In the genomic region with DNA sequence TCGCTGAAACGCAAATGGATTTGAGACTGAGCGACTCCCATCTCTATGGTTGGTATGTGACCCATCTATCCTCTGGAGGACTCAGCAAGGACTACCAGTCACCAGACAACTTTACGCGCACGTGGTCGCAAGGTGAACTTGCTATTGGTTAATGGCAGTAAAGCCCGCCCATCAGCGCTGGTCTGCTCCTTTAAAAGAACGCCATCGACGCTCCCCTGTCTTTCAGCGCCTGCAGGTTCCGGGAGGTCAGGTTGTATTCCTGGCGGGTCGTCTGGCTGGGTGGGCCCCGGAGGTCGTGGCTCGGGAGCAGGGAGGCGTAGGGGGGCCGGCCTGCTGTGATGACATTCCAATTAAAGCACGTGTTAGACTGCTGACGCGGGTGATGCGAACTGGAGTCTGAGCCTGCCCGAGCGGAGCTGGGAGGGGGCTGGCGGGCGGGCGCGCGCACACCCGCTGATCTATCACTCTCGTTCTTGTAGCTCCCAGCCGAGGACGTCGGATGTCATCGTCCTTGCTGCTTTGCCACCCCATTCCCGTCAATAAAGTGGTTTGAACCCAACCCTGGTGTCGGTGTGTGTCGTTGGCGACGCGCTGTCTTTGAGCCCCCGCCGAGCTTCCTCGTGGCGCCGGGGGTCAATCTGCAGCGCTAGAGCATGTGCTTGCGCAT, we compare ENCODE assay signal across 8 cellular contexts. TPM values are rescaled to one million over a fixed set of nuclear protein-coding genes. Genes with fewer than 3 reads are reported as not detected.
DNase-seq lines count a peak whose midpoint lies in the region; ATAC-seq and TF ChIP-seq lines count a peak whose summit lies in the region.

No MANE protein-coding gene starts in this region.

- H3K4me1 ChIP-seq in mucosa of rectum (ENCODE audit: control insufficient read depth in 2 of 2, insufficient read depth in 2 of 2, low read length in 2 of 2) = peaks cover 6 to 21% of the 10 kb centered on the region in 2 donors

- H3K27me3 ChIP-seq in mucosa of rectum (ENCODE audit: control insufficient read depth in 2 of 2, insufficient read depth in 2 of 2, low read length in 2 of 2) = no peaks in the 10 kb centered on the region

- H3K9me3 ChIP-seq in mucosa of rectum (ENCODE audit: control insufficient read depth in 2 of 2, low read length in 2 of 2) = no peaks in the 10 kb centered on the region

- no peaks in the 10 kb centered on the region for H3K36me3 ChIP-seq in mucosa of rectum (ENCODE audit: control insufficient read depth in 2 of 2, insufficient read depth in 2 of 2, low read length in 2 of 2)

- peak overlapping the region; percentile 89 to 97 for H3K27ac ChIP-seq in mucosa of rectum (ENCODE audit: low read depth in 2 of 2, low read length in 2 of 2)

- peak overlapping the region; percentile 85 to 99 for H3K9ac ChIP-seq in mucosa of rectum (ENCODE audit: low read depth in 1 of 2, low read length in 2 of 2)

- no peak for TF ChIP-seq RAD21 in Ishikawa (IDR thresholded peaks at IDR 0.05; ENCODE audit: low read depth)

- TF ChIP-seq EP300 in Ishikawa (IDR thresholded peaks at IDR 0.05; ENCODE audit: borderline replicate concordance) = peak; percentile 38; the same call in 1 of the 2 replicates

- H3K4me3 ChIP-seq in mucosa of rectum (ENCODE audit: low read length in 2 of 2) = peak overlapping the region; percentile 87 to 97

- ATAC-seq in GM21619 (IDR thresholded peaks at IDR 0.05; ENCODE audit: unreplicated experiment) = peak; percentile 94
- peak; percentile 99 for ATAC-seq in esophagus mucosa

- DNase-seq in DMS53 (lab: John Stamatoyannopoulos, UW) (peak; percentile 99), OCI-M1 (lab: John Stamatoyannopoulos, UW) (peak; percentile 99), activated T-cell treated with anti-CD3 and anti-CD28 coated beads for 48 hours (ENCODE audit: low read depth) (peak; percentile 86)
- peak; percentile 91 to 92 for DNase-seq in stimulated activated CD8-positive, alpha-beta memory T cell treated with anti-CD3 and anti-CD28 coated beads, Interleukin-4, amount 100 ng/mL, for 4 hours (ENCODE audit: low read depth in 2 of 2, low spot score in 1 of 2)

TF ChIP-seq in Ishikawa, 13 proteins besides CTCF, POLR2A, EP300 and RAD21:
- TF ChIP-seq, protein P1, sequence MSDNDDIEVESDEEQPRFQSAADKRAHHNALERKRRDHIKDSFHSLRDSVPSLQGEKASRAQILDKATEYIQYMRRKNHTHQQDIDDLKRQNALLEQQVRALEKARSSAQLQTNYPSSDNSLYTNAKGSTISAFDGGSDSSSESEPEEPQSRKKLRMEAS (IDR thresholded peaks at IDR 0.05) = peak; percentile 90
- TF ChIP-seq ZBTB7A (IDR thresholded peaks at IDR 0.05; ENCODE audit: low read depth) (peak; percentile 26; the same call in 1 of the 2 replicates), YY1 (IDR thresholded peaks at IDR 0.05; ENCODE audit: low read depth) (peak; percentile 83), CEBPB (IDR thresholded peaks at IDR 0.05) (peak; percentile 10; the same call in 1 of the 2 replicates), FOXM1 (IDR thresholded peaks at IDR 0.05; ENCODE audit: borderline replicate concordance, low read depth) (peak; percentile 2; the same call in 1 of the 2 replicates), CREB1 (IDR thresholded peaks at IDR 0.05; ENCODE audit: low read depth) (no peak), TAF1 (IDR thresholded peaks at IDR 0.05; ENCODE audit: low read depth) (peak; percentile 97), TEAD4 (IDR thresholded peaks at IDR 0.05) (peak; percentile 64), NFIC (IDR thresholded peaks at IDR 0.05) (peak; percentile 38; the same call in 1 of the 2 replicates), TCF12 (IDR thresholded peaks at IDR 0.05; ENCODE audit: low read depth) (no peak; the same call in none of the 2 replicates), EGR1 (IDR thresholded peaks at IDR 0.05) (0 out of 2 replicates have a peak, but pooled peaks have one; percentile 16)
- TF ChIP-seq, protein P2, sequence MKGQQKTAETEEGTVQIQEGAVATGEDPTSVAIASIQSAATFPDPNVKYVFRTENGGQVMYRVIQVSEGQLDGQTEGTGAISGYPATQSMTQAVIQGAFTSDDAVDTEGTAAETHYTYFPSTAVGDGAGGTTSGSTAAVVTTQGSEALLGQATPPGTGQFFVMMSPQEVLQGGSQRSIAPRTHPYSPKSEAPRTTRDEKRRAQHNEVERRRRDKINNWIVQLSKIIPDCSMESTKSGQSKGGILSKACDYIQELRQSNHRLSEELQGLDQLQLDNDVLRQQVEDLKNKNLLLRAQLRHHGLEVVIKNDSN (IDR thresholded peaks at IDR 0.05) = peak; percentile 99
- TF ChIP-seq, protein P3, sequence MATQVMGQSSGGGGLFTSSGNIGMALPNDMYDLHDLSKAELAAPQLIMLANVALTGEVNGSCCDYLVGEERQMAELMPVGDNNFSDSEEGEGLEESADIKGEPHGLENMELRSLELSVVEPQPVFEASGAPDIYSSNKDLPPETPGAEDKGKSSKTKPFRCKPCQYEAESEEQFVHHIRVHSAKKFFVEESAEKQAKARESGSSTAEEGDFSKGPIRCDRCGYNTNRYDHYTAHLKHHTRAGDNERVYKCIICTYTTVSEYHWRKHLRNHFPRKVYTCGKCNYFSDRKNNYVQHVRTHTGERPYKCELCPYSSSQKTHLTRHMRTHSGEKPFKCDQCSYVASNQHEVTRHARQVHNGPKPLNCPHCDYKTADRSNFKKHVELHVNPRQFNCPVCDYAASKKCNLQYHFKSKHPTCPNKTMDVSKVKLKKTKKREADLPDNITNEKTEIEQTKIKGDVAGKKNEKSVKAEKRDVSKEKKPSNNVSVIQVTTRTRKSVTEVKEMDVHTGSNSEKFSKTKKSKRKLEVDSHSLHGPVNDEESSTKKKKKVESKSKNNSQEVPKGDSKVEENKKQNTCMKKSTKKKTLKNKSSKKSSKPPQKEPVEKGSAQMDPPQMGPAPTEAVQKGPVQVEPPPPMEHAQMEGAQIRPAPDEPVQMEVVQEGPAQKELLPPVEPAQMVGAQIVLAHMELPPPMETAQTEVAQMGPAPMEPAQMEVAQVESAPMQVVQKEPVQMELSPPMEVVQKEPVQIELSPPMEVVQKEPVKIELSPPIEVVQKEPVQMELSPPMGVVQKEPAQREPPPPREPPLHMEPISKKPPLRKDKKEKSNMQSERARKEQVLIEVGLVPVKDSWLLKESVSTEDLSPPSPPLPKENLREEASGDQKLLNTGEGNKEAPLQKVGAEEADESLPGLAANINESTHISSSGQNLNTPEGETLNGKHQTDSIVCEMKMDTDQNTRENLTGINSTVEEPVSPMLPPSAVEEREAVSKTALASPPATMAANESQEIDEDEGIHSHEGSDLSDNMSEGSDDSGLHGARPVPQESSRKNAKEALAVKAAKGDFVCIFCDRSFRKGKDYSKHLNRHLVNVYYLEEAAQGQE (IDR thresholded peaks at IDR 0.05; ENCODE audit: low read depth) = no peak; the same call in 1 of the 2 replicates

RNA-seq across cellular contexts. Expression of gene ERN1, which starts 15.9 kb away (rescaled TPM):
- 18.5 TPM for total RNA-seq in esophagus mucosa

Comparison
In these comparisons a context has a peak if more than half of its experiments do, and no peak if none do; other contexts are left out.
1. Peak in every context shown above with its lines: DNase-seq, ATAC-seq, H3K4me3 ChIP-seq and H3K27ac ChIP-seq.